In genomic region chr4:107993969-107994368, GRCh38 we compare ENCODE assay signal across 11 cellular contexts. TPM values are rescaled to one million over a fixed set of nuclear protein-coding genes. Genes with fewer than 3 reads are reported as not detected.
A peak's percentile ranks its signal among the peaks of the same experiment; 100 is the strongest.
DNase-seq lines count a peak whose midpoint lies in the region; ATAC-seq and TF ChIP-seq lines count a peak whose summit lies in the region.
"Had no signal": no experiment of that assay in that cellular context is flagged by ENCODE, and none has a peak within 500 bp of the region (broad histone marks: within the 10 kb centered on the region; RNA-seq: fewer than 3 reads in every experiment).

No MANE protein-coding gene starts in this region.

- H3K4me3 ChIP-seq in BLaER1 (0 out of 2 replicates have a peak overlapping the region, but pooled peaks have one; percentile 11), NB4 (ENCODE audit: low read depth, low read length) (no peak overlapping the region), left lung (no peak overlapping the region)

- H3K27me3 ChIP-seq in BLaER1 (no peaks in the 10 kb centered on the region), left lung (no peaks in the 10 kb centered on the region)

- H3K36me3 ChIP-seq in BLaER1: peaks cover 40% of the 10 kb centered on the region
- no peaks in the 10 kb centered on the region for H3K36me3 ChIP-seq in left lung

- no peak for TF ChIP-seq POLR2A in NB4 (IDR thresholded peaks at IDR 0.05; ENCODE audit: extremely low read depth, insufficient read length)

- peak overlapping the region; percentile 28; the same call in 1 of the 2 replicates for H3K9ac ChIP-seq in BLaER1

- intact Hi-C loops in left lung (cut with DNase I): no loop called here

- H3K4me1 ChIP-seq in BLaER1 (peaks cover 87% of the 10 kb centered on the region), left lung (peaks cover 9 to 54% of the 10 kb centered on the region in 2 donors)

- peak; percentile 15 for ATAC-seq in GM19025 (IDR thresholded peaks at IDR 0.05; ENCODE audit: low read depth, unreplicated experiment)
- peak; percentile 23 for ATAC-seq in HG02852 (IDR thresholded peaks at IDR 0.05; ENCODE audit: unreplicated experiment)
- no peak for ATAC-seq in left lung
- ATAC-seq: activated CD8-positive, alpha-beta memory T cell treated with anti-CD3 and anti-CD28 coated beads, Interleukin-2, amount 10 ng/mL, durations not matched to agents 7 days and 5 days had no signal

- TF ChIP-seq CTCF in NB4 (IDR thresholded peaks at IDR 0.05; ENCODE audit: low read depth, low read length) (no peak), left lung (IDR thresholded peaks at IDR 0.05) (no peak)

- peak overlapping the region; percentile 21; the same call in 1 of the 2 replicates for H3K27ac ChIP-seq in BLaER1
- H3K27ac ChIP-seq in left lung: no peak overlapping the region

- H3K9me3 ChIP-seq in BLaER1: peaks cover under 1% of the 10 kb centered on the region; the same call in 1 of the 2 replicates
- no peaks in the 10 kb centered on the region for H3K9me3 ChIP-seq in left lung

- H3K4me2 ChIP-seq in BLaER1: peak overlapping the region; percentile 88

- DNase-seq in NB4 (ENCODE audit: low read depth) (peak; percentile 45), HT-29 (ENCODE audit: low spot score) (no peak), NCI-H1105 treated with DMSO at 0.1 percent for 48 hours (lab: John Stamatoyannopoulos, UW) (no peak), left lung (no peak), NCI-H748 (lab: John Stamatoyannopoulos, UW; ENCODE audit: unreplicated experiment) (no peak)
- DNase-seq: activated CD8-positive, alpha-beta memory T cell treated with anti-CD3 and anti-CD28 coated beads, Interleukin-2, amount 10 ng/mL, durations not matched to agents 7 days and 5 days; CD4-positive, CD25-positive, alpha-beta regulatory T cell; dermis blood vessel endothelial cell had no signal

- H4K20me1 ChIP-seq in BLaER1: peaks cover 63% of the 10 kb centered on the region

RNA-seq across cellular contexts. Expression of gene HADH, which starts 4.3 kb away (rescaled TPM):
- 14.0 and 15.3 TPM in 2 replicates for total RNA-seq in HT-29 (2014; rRNA removed; shearing (Covaris generic))
- 10 to 100 TPM; 40.3 to 45.9 TPM for total RNA-seq in left lung
